Comparison of ENCODE assay signal across 12 cellular contexts in genomic region chr12:110733857-110734373, GRCh38. TPM values are rescaled to one million over a fixed set of nuclear protein-coding genes. Genes with fewer than 3 reads are reported as not detected.
DNase-seq lines count a peak whose midpoint lies in the region; ATAC-seq and TF ChIP-seq lines count a peak whose summit lies in the region.
"Had no signal": no experiment of that assay in that cellular context is flagged by ENCODE, and none has a peak within 500 bp of the region (broad histone marks: within the 10 kb centered on the region; RNA-seq: fewer than 3 reads in every experiment).

No MANE protein-coding gene starts in this region.

- no peaks in the 10 kb centered on the region for H3K27me3 ChIP-seq in liver (ENCODE audit: control insufficient read depth in 4 of 4, insufficient read depth in 4 of 4, low read length in 3 of 4)
- H3K27me3 ChIP-seq: gastroesophageal sphincter, neural progenitor cell had no signal

- no peak for DNase-seq in stimulated activated naive CD8-positive, alpha-beta T cell treated with anti-CD3 and anti-CD28 coated beads, Interleukin-15, Interleukin-2, amounts not matched to agents 100 U/mL and 50 U/mL, for 24 hours
- no peak for DNase-seq in activated CD4-positive, alpha-beta memory T cell treated with anti-CD3 and anti-CD28 coated beads, Interleukin-2, amount 10 ng/mL, durations not matched to agents 7 days and 5 days
- DNase-seq in SHP77 treated with DMSO at 0.1 percent for 48 hours (lab: John Stamatoyannopoulos, UW): no peak
- DNase-seq in posterior vena cava (ENCODE audit: low spot score): no peak
- no peak for DNase-seq in NCI-H2227 (lab: John Stamatoyannopoulos, UW; ENCODE audit: unreplicated experiment)
- no peak for DNase-seq in effector CD8-positive, alpha-beta T cell (lab: John Stamatoyannopoulos, UW)
- DNase-seq: NCI-H1092 treated with DMSO at 0.1 percent for 48 hours had no signal

- H3K27ac ChIP-seq in liver (ENCODE audit: low read depth in 1 of 2, low read length in 2 of 2): peak overlapping the region; percentile 36 to 62
- H3K27ac ChIP-seq: HL-60, neural progenitor cell had no signal

- peaks cover 78% of the 10 kb centered on the region for H3K36me3 Mint-ChIP-seq in stimulated activated naive CD8-positive, alpha-beta T cell treated with anti-CD3 and anti-CD28 coated beads, Interleukin-15, Interleukin-2, amounts not matched to agents 100 ng/mL and 50 ng/mL, for 24 hours (ENCODE audit: low read depth)
- peaks cover 76% of the 10 kb centered on the region for H3K36me3 Mint-ChIP-seq in activated CD4-positive, alpha-beta memory T cell treated with anti-CD3 and anti-CD28 coated beads, Interleukin-2, amount 10 ng/mL, durations not matched to agents 7 days and 5 days (ENCODE audit: low read depth)

- no peaks in the 10 kb centered on the region for H3K9me3 ChIP-seq in liver (ENCODE audit: control insufficient read depth in 4 of 4, low read length in 3 of 4)
- H3K9me3 ChIP-seq: gastroesophageal sphincter had no signal

- H3K4me3 ChIP-seq in liver (ENCODE audit: low read depth in 1 of 3, low read length in 3 of 3): no peak overlapping the region
- H3K4me3 ChIP-seq: gastroesophageal sphincter, neural progenitor cell had no signal

- H3K27me3 Mint-ChIP-seq in stimulated activated naive CD8-positive, alpha-beta T cell treated with anti-CD3 and anti-CD28 coated beads, Interleukin-15, Interleukin-2, amounts not matched to agents 100 ng/mL and 50 ng/mL, for 24 hours: no peaks in the 10 kb centered on the region
- H3K27me3 Mint-ChIP-seq in activated CD4-positive, alpha-beta memory T cell treated with anti-CD3 and anti-CD28 coated beads, Interleukin-2, amount 10 ng/mL, durations not matched to agents 7 days and 5 days: no peaks in the 10 kb centered on the region

- peaks cover 12 to 60% (median 39%) of the 10 kb centered on the region in 4 donors for H3K4me1 ChIP-seq in liver (ENCODE audit: control insufficient read depth in 4 of 4, insufficient read depth in 4 of 4, low read length in 3 of 4)

- no peak overlapping the region for H3K9ac ChIP-seq in liver (ENCODE audit: low read depth in 1 of 2, low read length in 2 of 2)
- H3K9ac ChIP-seq: neural progenitor cell had no signal

- TF ChIP-seq CTCF in liver (IDR thresholded peaks at IDR 0.05; ENCODE audit: low read depth, low read length, missing input control): no peak

- H3K27ac Mint-ChIP-seq in stimulated activated naive CD8-positive, alpha-beta T cell treated with anti-CD3 and anti-CD28 coated beads, Interleukin-15, Interleukin-2, amounts not matched to agents 100 ng/mL and 50 ng/mL, for 24 hours: peak overlapping the region; percentile 39
- H3K27ac Mint-ChIP-seq in activated CD4-positive, alpha-beta memory T cell treated with anti-CD3 and anti-CD28 coated beads, Interleukin-2, amount 10 ng/mL, durations not matched to agents 7 days and 5 days: peak overlapping the region; percentile 51
- H3K27ac Mint-ChIP-seq: neural progenitor cell had no signal

- H3K4me1 Mint-ChIP-seq in stimulated activated naive CD8-positive, alpha-beta T cell treated with anti-CD3 and anti-CD28 coated beads, Interleukin-15, Interleukin-2, amounts not matched to agents 100 ng/mL and 50 ng/mL, for 24 hours (ENCODE audit: low read depth): peaks cover 77% of the 10 kb centered on the region
- peaks cover 89% of the 10 kb centered on the region for H3K4me1 Mint-ChIP-seq in activated CD4-positive, alpha-beta memory T cell treated with anti-CD3 and anti-CD28 coated beads, Interleukin-2, amount 10 ng/mL, durations not matched to agents 7 days and 5 days

- TF ChIP-seq RAD21 in liver (IDR thresholded peaks at IDR 0.05): no peak

- ATAC-seq in stimulated activated naive CD8-positive, alpha-beta T cell treated with anti-CD3 and anti-CD28 coated beads, Interleukin-15, Interleukin-2, amounts not matched to agents 100 U/mL and 50 U/mL, for 24 hours: no peak
- ATAC-seq: gastroesophageal sphincter had no signal

- intact Hi-C loops in posterior vena cava (cut with DNase I): loop anchor here in 1 of 2 donors (10.0 kb wide), 1 partner anchor 1601 kb away; no protein-coding TSS in a partner anchor

- H3K9me3 Mint-ChIP-seq in stimulated activated naive CD8-positive, alpha-beta T cell treated with anti-CD3 and anti-CD28 coated beads, Interleukin-15, Interleukin-2, amounts not matched to agents 100 ng/mL and 50 ng/mL, for 24 hours: no peaks in the 10 kb centered on the region
- H3K9me3 Mint-ChIP-seq in activated CD4-positive, alpha-beta memory T cell treated with anti-CD3 and anti-CD28 coated beads, Interleukin-2, amount 10 ng/mL, durations not matched to agents 7 days and 5 days: no peaks in the 10 kb centered on the region
- H3K9me3 Mint-ChIP-seq: neural progenitor cell had no signal

- WGBS in liver: 38% methylated on average over 2 of the region's 2 CpGs

- H3K4me3 Mint-ChIP-seq in stimulated activated naive CD8-positive, alpha-beta T cell treated with anti-CD3 and anti-CD28 coated beads, Interleukin-15, Interleukin-2, amounts not matched to agents 100 ng/mL and 50 ng/mL, for 24 hours: no peak overlapping the region
- peak overlapping the region; percentile 11 for H3K4me3 Mint-ChIP-seq in activated CD4-positive, alpha-beta memory T cell treated with anti-CD3 and anti-CD28 coated beads, Interleukin-2, amount 10 ng/mL, durations not matched to agents 7 days and 5 days
- H3K4me3 Mint-ChIP-seq: neural progenitor cell had no signal

- POLR2A ChIA-PET in activated CD4-positive, alpha-beta memory T cell treated with anti-CD3 and anti-CD28 coated beads, Interleukin-2, amount 10 ng/mL, durations not matched to agents 7 days and 5 days (lab: Charles Lee): interaction anchor here (0.7 to 1.3 kb wide), 2 partner anchors 9 to 10 kb away, joined by 3 to 5 read pairs; partner anchors contain the start of gene PPP1CC

- CTCF ChIA-PET in activated CD4-positive, alpha-beta memory T cell treated with anti-CD3 and anti-CD28 coated beads, Interleukin-2, amount 10 ng/mL, durations not matched to agents 7 days and 5 days (lab: Charles Lee): interaction anchor here (0.6 kb wide), 1 partner anchor 200 kb away, joined by 3 read pairs; no protein-coding TSS in a partner anchor

- H3K36me3 ChIP-seq in liver (ENCODE audit: control insufficient read depth in 4 of 4, insufficient read depth in 3 of 4, low read depth in 1 of 4, low read length in 3 of 4): peaks cover 0 to 18% (median 13%) of the 10 kb centered on the region in 4 donors

TF ChIP-seq in liver, 16 proteins besides CTCF, POLR2A, EP300 and RAD21 (continues in another document):
- TF ChIP-seq NR2F2 (IDR thresholded peaks at IDR 0.05): no peak
- TF ChIP-seq REST (IDR thresholded peaks at IDR 0.05): no peak
- no peak for TF ChIP-seq TAF1 (conservative IDR thresholded peaks at IDR 0.05)
- TF ChIP-seq ATF3 (IDR thresholded peaks at IDR 0.05): no peak
- no peak for TF ChIP-seq HNF4G (IDR thresholded peaks at IDR 0.05)
- TF ChIP-seq ZBTB33 (IDR thresholded peaks at IDR 0.05): no peak

RNA-seq across cellular contexts. Expression of gene PPP1CC, which starts 8.8 kb away (rescaled TPM):
- 100 to 1,000 TPM; 221 to 230 TPM for total RNA-seq in activated CD4-positive, alpha-beta memory T cell treated with anti-CD3 and anti-CD28 coated beads, Interleukin-2, amount 10 ng/mL, durations not matched to agents 7 days and 5 days
- total RNA-seq in liver (10 to 100 TPM; 49.2 to 73.2 TPM), posterior vena cava (10 to 100 TPM; 91.0 to 98.0 TPM)
- polyA plus RNA-seq in liver: 10 to 100 TPM; 22.1 to 22.8 TPM

RNA-seq across cellular contexts. Expression of gene HVCN1, which starts 45.0 kb away (rescaled TPM):
- total RNA-seq in activated CD4-positive, alpha-beta memory T cell treated with anti-CD3 and anti-CD28 coated beads, Interleukin-2, amount 10 ng/mL, durations not matched to agents 7 days and 5 days: 10 to 100 TPM; 11.6 to 12.9 TPM
- total RNA-seq in liver (1 to 10 TPM; 2.6 to 5.4 TPM), posterior vena cava (1 to 10 TPM; 3.6 to 8.5 TPM)
- polyA plus RNA-seq in liver: 1 to 10 TPM; 1.8 to 2.3 TPM
